1 cellular context compared by ENCODE assay signal in genomic region chr12:56932867-56933266, GRCh38.
TF ChIP-seq lines count a peak whose summit lies in the region.

No MANE protein-coding gene starts in this region.

TF ChIP-seq in A549, 52 proteins besides CTCF, POLR2A, EP300 and RAD21 (continued from another document):
- no peak for TF ChIP-seq ELK1 (IDR thresholded peaks at IDR 0.05; ENCODE audit: low read depth, low read length)
- no peak for TF ChIP-seq HES2 (IDR thresholded peaks at IDR 0.05)
TF ChIP-seq in A549: peak in this region for 0.
